ENCODE assay signal across 29 cellular contexts in genomic region chr16:89103781-89104180, GRCh38.
"Had no signal": no experiment of that assay in that cellular context is flagged by ENCODE, and none has a peak within 500 bp of the region (broad histone marks: within the 10 kb centered on the region; RNA-seq: fewer than 3 reads in every experiment).

No MANE protein-coding gene starts in this region.

- H3K4me3 Mint-ChIP-seq: activated naive CD8-positive, alpha-beta T cell; activated T-cell treated with anti-CD3 and anti-CD28 coated beads, Interleukin-2, amount 50 U/mL, for 72 hours; effector memory CD8-positive, alpha-beta T cell; nephron; stimulated activated naive B cell treated with anti-CD40 and anti-IgM and Interleukin-4, amounts not matched to agents 10 μg/mL and 1 μg/mL and 100 μg/mL, for 72 hours; T-helper 1 cell treated with Interleukin-12 subunit alpha and Interleukin-12 subunit beta and Interleukin-4 antibody, amounts not matched to agents 30 μg/mL and 1 μg/mL, for 36 hours had no signal

- H3K27me3 ChIP-seq: adrenal gland, body of pancreas, gastroesophageal sphincter, left lung, stomach, thyroid gland, upper lobe of right lung had no signal

- DNase-seq: activated CD4-positive, alpha-beta T cell treated with anti-CD3 and anti-CD28 coated beads for 4 hours; activated CD4-positive, alpha-beta T cell treated with anti-CD3 and anti-CD28 coated beads, Interleukin-2, amount 50 U/mL, for 4 hours; activated naive CD4-positive, alpha-beta T cell; activated T-cell treated with anti-CD3 and anti-CD28 coated beads for 4 hours; activated T-cell treated with anti-CD3 and anti-CD28 coated beads, Interleukin-2, amount 50 U/mL, for 72 hours; adrenal gland; effector memory CD8-positive, alpha-beta T cell; erythroblast; kidney glomerular epithelial cell; stimulated activated CD4-positive, alpha-beta T cell treated with anti-CD3 and anti-CD28 coated beads, Interleukin-1b, Interleukin-23, amount 100 ng/mL, for 48 hours; stimulated activated CD4-positive, alpha-beta T cell treated with anti-CD3 and anti-CD28 coated beads, Interleukin-4, amount 100 ng/mL, for 4 hours; stimulated activated CD8-positive, alpha-beta memory T cell treated with anti-CD3 and anti-CD28 coated beads, Interleukin-4, amount 100 ng/mL, for 48 hours; stimulated activated naive B cell treated with anti-CD40 and anti-IgM and Interleukin-4, amounts not matched to agents 10 μg/mL and 1 μg/mL and 100 μg/mL, for 72 hours; T-helper 9 cell; thyroid gland; upper lobe of right lung had no signal

- H3K9me3 ChIP-seq: adrenal gland, body of pancreas, gastroesophageal sphincter, left lung, mucosa of descending colon, stomach, thyroid gland, upper lobe of right lung had no signal

- H3K4me3 ChIP-seq: adrenal gland, body of pancreas, coronary artery, gastroesophageal sphincter, left lung, mucosa of descending colon, skin epidermis, thyroid gland, upper lobe of right lung had no signal

- H3K4me1 ChIP-seq: adrenal gland, body of pancreas, gastroesophageal sphincter, thyroid gland, upper lobe of right lung had no signal

- H3K9me3 Mint-ChIP-seq: activated T-cell treated with anti-CD3 and anti-CD28 coated beads, Interleukin-2, amount 50 U/mL, for 72 hours; effector memory CD8-positive, alpha-beta T cell; nephron; T-helper 1 cell treated with Interleukin-12 subunit alpha and Interleukin-12 subunit beta and Interleukin-4 antibody, amounts not matched to agents 30 μg/mL and 1 μg/mL, for 36 hours had no signal

- H3K27me3 Mint-ChIP-seq: activated naive CD8-positive, alpha-beta T cell; effector memory CD8-positive, alpha-beta T cell; progenitor cell of endocrine pancreas; stimulated activated naive B cell treated with anti-CD40 and anti-IgM and Interleukin-4, amounts not matched to agents 10 μg/mL and 1 μg/mL and 100 μg/mL, for 72 hours had no signal

- H3K27ac Mint-ChIP-seq: activated naive CD8-positive, alpha-beta T cell had no signal

- FAIRE-seq: TTC549 had no signal

- H3K27ac ChIP-seq: body of pancreas, coronary artery, gastroesophageal sphincter, left lung, skin epidermis, upper lobe of right lung, VCaP had no signal
